In genomic region chr5:133482033-133482432, GRCh38 we compare ENCODE assay signal across 21 cellular contexts.
"Had no signal": no experiment of that assay in that cellular context is flagged by ENCODE, and none has a peak within 500 bp of the region (broad histone marks: within the 10 kb centered on the region; RNA-seq: fewer than 3 reads in every experiment).

No MANE protein-coding gene starts in this region.

- H3K27ac Mint-ChIP-seq: naive thymus-derived CD8-positive, alpha-beta T cell had no signal

- H3K79me2 ChIP-seq: hepatocyte had no signal

- H3K4me3 ChIP-seq: colonic mucosa, dorsolateral prefrontal cortex, esophagus squamous epithelium, hepatocyte, mucosa of descending colon, psoas muscle, stomach, thoracic aorta, transverse colon had no signal

- FAIRE-seq: small intestine had no signal

- ATAC-seq: foreskin keratinocyte; left colon; mucosa of descending colon; naive thymus-derived CD8-positive, alpha-beta T cell; psoas muscle had no signal

- H2AFZ ChIP-seq: hepatocyte had no signal

- H3K4me1 Mint-ChIP-seq: naive thymus-derived CD8-positive, alpha-beta T cell had no signal

- H3K4me2 ChIP-seq: hepatocyte had no signal

- H3K36me3 ChIP-seq: colonic mucosa, esophagus squamous epithelium, neutrophil, stomach, thoracic aorta, transverse colon had no signal

- H3K27me3 ChIP-seq: colonic mucosa, dorsolateral prefrontal cortex, esophagus squamous epithelium, hepatocyte, stomach, transverse colon had no signal

- H3K4me3 Mint-ChIP-seq: naive thymus-derived CD8-positive, alpha-beta T cell had no signal

- H3K36me3 Mint-ChIP-seq: naive thymus-derived CD8-positive, alpha-beta T cell had no signal

- H3K9me3 ChIP-seq: colonic mucosa, esophagus squamous epithelium, mucosa of descending colon, neutrophil, psoas muscle, stomach, thoracic aorta, transverse colon had no signal

- H3K27ac ChIP-seq: colonic mucosa, epithelial cell of prostate, esophagus squamous epithelium, foreskin keratinocyte, hepatocyte, neutrophil, psoas muscle, stomach, thoracic aorta, transverse colon had no signal

- DNase-seq: cerebellar nuclear complex; colonic mucosa; dorsolateral prefrontal cortex; effector CD8-positive, alpha-beta T cell; esophagus squamous epithelium; foreskin keratinocyte; left colon; mammary epithelial cell; mucosa of descending colon; naive thymus-derived CD8-positive, alpha-beta T cell; psoas muscle; small intestine; stimulated activated CD4-positive, alpha-beta T cell treated with anti-CD3 and anti-CD28 coated beads, Interleukin-12 subunit alpha, Interleukin-12 subunit beta, amount 100 ng/mL, for 4 hours; stimulated activated naive CD4-positive, alpha-beta T cell; stomach; substantia nigra; transverse colon had no signal

- H3K4me1 ChIP-seq: colonic mucosa, foreskin keratinocyte, psoas muscle had no signal
